Comparison of ENCODE assay signal across 1 cellular context in genomic region chr1:234589064-234589765, GRCh38.
TF ChIP-seq lines count a peak whose summit lies in the region.

No MANE protein-coding gene starts in this region.

TF ChIP-seq in SK-N-SH treated with all-trans-retinoic acid at 6 μM for 48 hours, 23 proteins besides CTCF, POLR2A, EP300 and RAD21 (continued from another document):
- TF ChIP-seq, protein P1, sequence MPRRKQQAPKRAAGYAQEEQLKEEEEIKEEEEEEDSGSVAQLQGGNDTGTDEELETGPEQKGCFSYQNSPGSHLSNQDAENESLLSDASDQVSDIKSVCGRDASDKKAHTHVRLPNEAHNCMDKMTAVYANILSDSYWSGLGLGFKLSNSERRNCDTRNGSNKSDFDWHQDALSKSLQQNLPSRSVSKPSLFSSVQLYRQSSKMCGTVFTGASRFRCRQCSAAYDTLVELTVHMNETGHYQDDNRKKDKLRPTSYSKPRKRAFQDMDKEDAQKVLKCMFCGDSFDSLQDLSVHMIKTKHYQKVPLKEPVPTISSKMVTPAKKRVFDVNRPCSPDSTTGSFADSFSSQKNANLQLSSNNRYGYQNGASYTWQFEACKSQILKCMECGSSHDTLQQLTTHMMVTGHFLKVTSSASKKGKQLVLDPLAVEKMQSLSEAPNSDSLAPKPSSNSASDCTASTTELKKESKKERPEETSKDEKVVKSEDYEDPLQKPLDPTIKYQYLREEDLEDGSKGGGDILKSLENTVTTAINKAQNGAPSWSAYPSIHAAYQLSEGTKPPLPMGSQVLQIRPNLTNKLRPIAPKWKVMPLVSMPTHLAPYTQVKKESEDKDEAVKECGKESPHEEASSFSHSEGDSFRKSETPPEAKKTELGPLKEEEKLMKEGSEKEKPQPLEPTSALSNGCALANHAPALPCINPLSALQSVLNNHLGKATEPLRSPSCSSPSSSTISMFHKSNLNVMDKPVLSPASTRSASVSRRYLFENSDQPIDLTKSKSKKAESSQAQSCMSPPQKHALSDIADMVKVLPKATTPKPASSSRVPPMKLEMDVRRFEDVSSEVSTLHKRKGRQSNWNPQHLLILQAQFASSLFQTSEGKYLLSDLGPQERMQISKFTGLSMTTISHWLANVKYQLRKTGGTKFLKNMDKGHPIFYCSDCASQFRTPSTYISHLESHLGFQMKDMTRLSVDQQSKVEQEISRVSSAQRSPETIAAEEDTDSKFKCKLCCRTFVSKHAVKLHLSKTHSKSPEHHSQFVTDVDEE (CRISPR knock-in tag; IDR thresholded peaks at IDR 0.05) = no peak
- TF ChIP-seq, protein P2, sequence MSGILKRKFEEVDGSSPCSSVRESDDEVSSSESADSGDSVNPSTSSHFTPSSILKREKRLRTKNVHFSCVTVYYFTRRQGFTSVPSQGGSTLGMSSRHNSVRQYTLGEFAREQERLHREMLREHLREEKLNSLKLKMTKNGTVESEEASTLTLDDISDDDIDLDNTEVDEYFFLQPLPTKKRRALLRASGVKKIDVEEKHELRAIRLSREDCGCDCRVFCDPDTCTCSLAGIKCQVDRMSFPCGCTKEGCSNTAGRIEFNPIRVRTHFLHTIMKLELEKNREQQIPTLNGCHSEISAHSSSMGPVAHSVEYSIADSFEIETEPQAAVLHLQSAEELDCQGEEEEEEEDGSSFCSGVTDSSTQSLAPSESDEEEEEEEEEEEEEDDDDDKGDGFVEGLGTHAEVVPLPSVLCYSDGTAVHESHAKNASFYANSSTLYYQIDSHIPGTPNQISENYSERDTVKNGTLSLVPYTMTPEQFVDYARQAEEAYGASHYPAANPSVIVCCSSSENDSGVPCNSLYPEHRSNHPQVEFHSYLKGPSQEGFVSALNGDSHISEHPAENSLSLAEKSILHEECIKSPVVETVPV (CRISPR knock-in tag; IDR thresholded peaks at IDR 0.05) = no peak
- no peak for TF ChIP-seq TCF4 (CRISPR knock-in tag; IDR thresholded peaks at IDR 0.05; ENCODE audit: borderline replicate concordance)
- no peak for TF ChIP-seq ZNF70 (CRISPR knock-in tag; IDR thresholded peaks at IDR 0.05)
- TF ChIP-seq ZFP30 (CRISPR knock-in tag; IDR thresholded peaks at IDR 0.05) = no peak
- TF ChIP-seq OSR1 (CRISPR knock-in tag; IDR thresholded peaks at IDR 0.05) = no peak
- TF ChIP-seq PATZ1 (CRISPR knock-in tag; IDR thresholded peaks at IDR 0.05; ENCODE audit: borderline replicate concordance) = no peak
- no peak for TF ChIP-seq ZC3H10 (CRISPR knock-in tag; IDR thresholded peaks at IDR 0.05)
- TF ChIP-seq RARB (CRISPR knock-in tag; IDR thresholded peaks at IDR 0.05) = no peak
- TF ChIP-seq ISL1 (CRISPR knock-in tag; IDR thresholded peaks at IDR 0.05) = no peak
- no peak for TF ChIP-seq TOX (CRISPR knock-in tag; IDR thresholded peaks at IDR 0.05; ENCODE audit: borderline replicate concordance)
- TF ChIP-seq ARNTL (CRISPR knock-in tag; IDR thresholded peaks at IDR 0.05; ENCODE audit: borderline replicate concordance, low read depth) = no peak
- TF ChIP-seq, protein P3, sequence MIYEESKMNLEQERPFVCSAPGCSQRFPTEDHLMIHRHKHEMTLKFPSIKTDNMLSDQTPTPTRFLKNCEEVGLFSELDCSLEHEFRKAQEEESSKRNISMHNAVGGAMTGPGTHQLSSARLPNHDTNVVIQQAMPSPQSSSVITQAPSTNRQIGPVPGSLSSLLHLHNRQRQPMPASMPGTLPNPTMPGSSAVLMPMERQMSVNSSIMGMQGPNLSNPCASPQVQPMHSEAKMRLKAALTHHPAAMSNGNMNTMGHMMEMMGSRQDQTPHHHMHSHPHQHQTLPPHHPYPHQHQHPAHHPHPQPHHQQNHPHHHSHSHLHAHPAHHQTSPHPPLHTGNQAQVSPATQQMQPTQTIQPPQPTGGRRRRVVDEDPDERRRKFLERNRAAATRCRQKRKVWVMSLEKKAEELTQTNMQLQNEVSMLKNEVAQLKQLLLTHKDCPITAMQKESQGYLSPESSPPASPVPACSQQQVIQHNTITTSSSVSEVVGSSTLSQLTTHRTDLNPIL (CRISPR knock-in tag; IDR thresholded peaks at IDR 0.05; ENCODE audit: low read depth) = no peak
- TF ChIP-seq ZNF8 (CRISPR knock-in tag; IDR thresholded peaks at IDR 0.05) = no peak
TF ChIP-seq in SK-N-SH treated with all-trans-retinoic acid at 6 μM for 48 hours: peak in this region for 0.
